In the genomic region with DNA sequence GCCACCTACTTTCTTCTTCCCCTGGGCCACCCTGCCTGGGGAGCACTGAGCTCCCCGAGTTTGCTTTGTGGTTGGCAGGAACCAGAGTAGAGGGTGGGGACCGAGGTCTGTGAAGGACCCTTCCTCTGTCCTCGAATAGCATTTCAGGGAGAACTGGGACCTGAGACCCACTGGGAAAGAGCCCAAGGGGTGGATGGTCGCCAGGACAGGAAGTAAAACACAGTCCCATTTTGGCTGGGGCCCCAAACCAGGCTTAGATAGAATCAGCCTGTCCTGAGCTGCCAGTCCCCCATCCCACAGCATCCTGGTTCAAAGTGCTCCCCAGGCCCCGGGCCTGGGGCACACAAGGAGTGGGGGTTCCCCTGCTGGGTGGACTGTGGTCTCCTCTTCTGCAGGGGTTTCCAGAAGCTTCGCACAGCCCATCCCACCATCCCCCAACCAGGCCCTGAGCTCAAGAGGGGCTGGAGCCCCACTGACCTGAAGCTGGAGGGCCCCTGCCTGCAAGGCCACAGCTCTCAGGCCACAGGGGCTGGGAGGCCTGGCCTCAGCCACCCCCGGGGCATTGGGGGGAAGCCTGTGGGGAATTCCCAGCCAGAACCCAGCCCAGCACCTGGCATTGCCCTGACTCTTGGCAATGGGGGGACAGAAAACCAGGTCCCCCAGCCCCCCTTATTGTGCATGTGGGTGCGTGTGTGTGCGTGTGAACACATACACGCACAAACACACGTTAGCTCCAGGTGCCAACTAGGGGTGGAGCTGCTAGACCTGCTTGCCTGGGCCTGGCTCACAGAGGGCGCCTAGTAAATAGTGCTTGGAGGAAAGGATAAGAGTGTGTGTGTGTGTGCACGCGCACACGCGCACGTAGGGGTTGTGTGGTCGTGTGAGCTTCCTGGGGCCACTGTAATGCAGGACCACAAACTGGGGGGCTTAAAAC, we compare ENCODE assay signal across 7 cellular contexts. TPM values are rescaled to one million over a fixed set of nuclear protein-coding genes. Genes with fewer than 3 reads are reported as not detected.
DNase-seq lines count a peak whose midpoint lies in the region; ATAC-seq and TF ChIP-seq lines count a peak whose summit lies in the region.

No MANE protein-coding gene starts in this region.

- peak overlapping the region; percentile 99 for H2AK5ac ChIP-seq in neuronal stem cell (ENCODE audit: low read depth, low read length)

- H3K79me1 ChIP-seq in neuronal stem cell (ENCODE audit: low read depth, low read length), result peaks cover 27% of the 10 kb centered on the region

- peak overlapping the region; percentile 92 for H4K91ac ChIP-seq in neuronal stem cell (ENCODE audit: low read depth, low read length, poor library complexity)

- no peaks in the 10 kb centered on the region for H3K27me3 ChIP-seq in HAP-1 (ENCODE audit: low read depth)
- H3K27me3 ChIP-seq in SU-DHL-6 (ENCODE audit: low read length), result no peaks in the 10 kb centered on the region
- no peaks in the 10 kb centered on the region for H3K27me3 ChIP-seq in dorsolateral prefrontal cortex
- no peaks in the 10 kb centered on the region for H3K27me3 ChIP-seq in neuronal stem cell (ENCODE audit: control insufficient read depth in 3 of 3, insufficient read depth in 3 of 3, low read depth in 1 of 3, low read length in 3 of 3)

- DNase-seq in HAP-1 (ENCODE audit: low spot score in 2 of 2), result no peak
- peak in 1 of 10 donors; percentile 3 for DNase-seq in dorsolateral prefrontal cortex
- no peak for DNase-seq in neuronal stem cell (ENCODE audit: low spot score)
- no peak for DNase-seq in T1000 (lab: John Stamatoyannopoulos, UW)
- no peak for DNase-seq in medulla oblongata (ENCODE audit: extremely low spot score)

- H2BK120ac ChIP-seq in neuronal stem cell (ENCODE audit: low read depth, low read length), result peak overlapping the region; percentile 96

- peak overlapping the region; percentile 100 for H3K23ac ChIP-seq in neuronal stem cell (ENCODE audit: low read depth, low read length, poor library complexity)

- peaks cover 27% of the 10 kb centered on the region for H3F3A ChIP-seq in SU-DHL-6 (ENCODE audit: insufficient read depth)

- no peaks in the 10 kb centered on the region; the same call in 1 of the 2 replicates for H4K20me1 ChIP-seq in SU-DHL-6 (ENCODE audit: low read depth, low read length)

- H3K27ac ChIP-seq in SU-DHL-6 (ENCODE audit: low read depth, low read length) (peak overlapping the region; percentile 94), dorsolateral prefrontal cortex (peak overlapping the region; percentile 70 to 99 (median 96)), neuronal stem cell (replicated peaks; ENCODE audit: low read length) (no peak overlapping the region)

- no peaks in the 10 kb centered on the region for H3K9me2 ChIP-seq in SU-DHL-6 (replicated peaks; ENCODE audit: insufficient read depth, low read length)

- H3K79me2 ChIP-seq in SU-DHL-6 (ENCODE audit: insufficient read depth, low read length), result peaks cover 37% of the 10 kb centered on the region

- peak overlapping the region; percentile 89 for H2BK15ac ChIP-seq in neuronal stem cell (ENCODE audit: low read length)

- peak overlapping the region; percentile 42 for H3K9ac ChIP-seq in SU-DHL-6 (ENCODE audit: low read length)
- H3K9ac ChIP-seq in neuronal stem cell (ENCODE audit: low read depth, low read length, poor library complexity), result peak overlapping the region; percentile 90

- H3K14ac ChIP-seq in neuronal stem cell (ENCODE audit: low read length), result peak overlapping the region; percentile 27

- ATAC-seq in HG03520 (IDR thresholded peaks at IDR 0.05; ENCODE audit: unreplicated experiment), result no peak

- H3K9me3 ChIP-seq in HAP-1 (no peaks in the 10 kb centered on the region), SU-DHL-6 (ENCODE audit: insufficient read depth, low read length) (no peaks in the 10 kb centered on the region), neuronal stem cell (replicated peaks in 1 of 2; ENCODE audit: control insufficient read depth in 2 of 2, insufficient read depth in 1 of 2, low read depth in 1 of 2, low read length in 2 of 2) (no peaks in the 10 kb centered on the region)

- TF ChIP-seq CTCF in SU-DHL-6 (IDR thresholded peaks at IDR 0.05; ENCODE audit: insufficient read depth, low read length, poor library complexity, severe bottlenecking), result no peak
- no peak for TF ChIP-seq CTCF in dorsolateral prefrontal cortex (IDR thresholded peaks at IDR 0.05 in 54 of 56, conservative IDR thresholded peaks at IDR 0.05 in 2 of 56; ENCODE audit: low read depth in 1 of 56, partially characterized antibody in 56 of 56)

- peak overlapping the region; percentile 97 for H2BK12ac ChIP-seq in neuronal stem cell (ENCODE audit: low read length)

- intact Hi-C loops in dorsolateral prefrontal cortex (cut with DNase I), result loop anchor here in 1 of 2 donors (1.0 kb wide), 1 partner anchor 20 kb away; no protein-coding TSS in a partner anchor

- H2AFZ ChIP-seq in SU-DHL-6 (ENCODE audit: low read depth, low read length, severe bottlenecking) (no peak overlapping the region), neuronal stem cell (ENCODE audit: low read length) (peak overlapping the region; percentile 76)

- H3K4me2 ChIP-seq in SU-DHL-6 (ENCODE audit: low read depth, low read length, poor library complexity, severe bottlenecking) (peak overlapping the region; percentile 52), neuronal stem cell (ENCODE audit: insufficient read depth, low read length, poor library complexity, severe bottlenecking) (peak overlapping the region; percentile 80)

- peak overlapping the region; percentile 86 for H4K8ac ChIP-seq in neuronal stem cell (ENCODE audit: low read depth, low read length)

- in situ Hi-C loops in HAP-1 (cut with MboI; ENCODE audit: low sequenced_read_pairs), result no loop called here

- peak overlapping the region; percentile 85 for H3K4ac ChIP-seq in neuronal stem cell (ENCODE audit: low read length)

- no CpG with 5 or more reads among the region's 18 CpGs for WGBS in neuronal stem cell (ENCODE audit: extremely low coverage in 2 of 2, insufficient read length in 2 of 2, insufficient replicate concordance in 1 of 2), 2 donors

- peak overlapping the region; percentile 99 for H3K18ac ChIP-seq in neuronal stem cell (ENCODE audit: low read length)

- peak overlapping the region; percentile 27 for H3K4me3 ChIP-seq in HAP-1
- H3K4me3 ChIP-seq in SU-DHL-6 (ENCODE audit: insufficient read depth, low read length, poor library complexity, severe bottlenecking), result no peak overlapping the region
- H3K4me3 ChIP-seq in dorsolateral prefrontal cortex, result peak overlapping the region; percentile 57 to 97 (median 90)
- peak overlapping the region in 1 of 2 donors; percentile 97 for H3K4me3 ChIP-seq in neuronal stem cell (ENCODE audit: low read length in 2 of 2)

- H3K4me1 ChIP-seq in HAP-1 (peaks cover 6% of the 10 kb centered on the region; the same call in 1 of the 2 replicates), neuronal stem cell (ENCODE audit: control insufficient read depth in 2 of 2, insufficient read depth in 1 of 2, low read depth in 1 of 2, low read length in 2 of 2) (peaks cover 26 to 35% of the 10 kb centered on the region in 2 donors)

- peak overlapping the region; percentile 96 for H2BK5ac ChIP-seq in neuronal stem cell (ENCODE audit: low read length)

- peaks cover 13% of the 10 kb centered on the region; the same call in 1 of the 2 replicates for H3K36me3 ChIP-seq in HAP-1 (replicated peaks)
- no peaks in the 10 kb centered on the region for H3K36me3 ChIP-seq in SU-DHL-6 (ENCODE audit: low read length)
- peaks cover 9 to 16% of the 10 kb centered on the region in 2 donors for H3K36me3 ChIP-seq in neuronal stem cell (replicated peaks in 1 of 2; ENCODE audit: control insufficient read depth in 2 of 2, insufficient read depth in 2 of 2, low read length in 2 of 2)

RNA-seq across cellular contexts. Expression of a gene that starts 1.0 kb away (rescaled TPM):
- total RNA-seq in dorsolateral prefrontal cortex, result 100 to 1,000 TPM in 32 of 120 experiments, 10 to 100 TPM in 88; 40.9 to 364 (median 77.4) TPM
- 138 TPM for polyA plus RNA-seq in neuronal stem cell (2013, experiment 1 of 2)
- 146 TPM for polyA plus RNA-seq in neuronal stem cell (2013, experiment 2 of 2)

RNA-seq across cellular contexts. Expression of a gene that starts 36.5 kb away (rescaled TPM):
- 100 to 1,000 TPM in 118 of 120 experiments, 10 to 100 TPM in 2; 79.8 to 247 (median 161) TPM for total RNA-seq in dorsolateral prefrontal cortex
- 148 TPM for polyA plus RNA-seq in neuronal stem cell (2013, experiment 1 of 2)
- polyA plus RNA-seq in neuronal stem cell (2013, experiment 2 of 2), result 141 TPM

RNA-seq across cellular contexts. Expression of a gene that starts 44.1 kb away (rescaled TPM):
- 10 to 100 TPM; 15.7 to 49.6 (median 26.9) TPM for total RNA-seq in dorsolateral prefrontal cortex
- 15.6 TPM for polyA plus RNA-seq in neuronal stem cell (2013, experiment 1 of 2)
- 16.1 TPM for polyA plus RNA-seq in neuronal stem cell (2013, experiment 2 of 2)

RNA-seq across cellular contexts. Expression of a gene that starts 44.7 kb away (rescaled TPM):
- total RNA-seq in dorsolateral prefrontal cortex, result 10 to 100 TPM in 119 of 120 experiments, 1 to 10 TPM in 1; 8.6 to 54.6 (median 25.5) TPM
- 2.5 TPM for polyA plus RNA-seq in neuronal stem cell (2013, experiment 1 of 2)
- polyA plus RNA-seq in neuronal stem cell (2013, experiment 2 of 2), result 2.3 TPM
